In genomic region chr5:123344819-123345426, GRCh38 we compare ENCODE assay signal across 8 cellular contexts.
DNase-seq lines count a peak whose midpoint lies in the region; ATAC-seq and TF ChIP-seq lines count a peak whose summit lies in the region.
"Had no signal": no experiment of that assay in that cellular context is flagged by ENCODE, and none has a peak within 500 bp of the region (broad histone marks: within the 10 kb centered on the region; RNA-seq: fewer than 3 reads in every experiment).

No MANE protein-coding gene starts in this region.

- no peaks in the 10 kb centered on the region for H3K9me3 Mint-ChIP-seq in activated naive CD4-positive, alpha-beta T cell treated with anti-CD3 and anti-CD28 coated beads for 36 hours
- H3K9me3 Mint-ChIP-seq: activated B cell treated with CpG ODN at 0.5 μM for 24 hours had no signal

- no peaks in the 10 kb centered on the region for H3K27me3 Mint-ChIP-seq in activated naive CD4-positive, alpha-beta T cell treated with anti-CD3 and anti-CD28 coated beads for 36 hours (ENCODE audit: low read depth)
- H3K27me3 Mint-ChIP-seq: activated B cell treated with CpG ODN at 0.5 μM for 24 hours had no signal

- H3K79me2 ChIP-seq in MM.1S (ENCODE audit: low read length): no peaks in the 10 kb centered on the region

- no peaks in the 10 kb centered on the region for H3K27me3 ChIP-seq in MM.1S (replicated peaks; ENCODE audit: insufficient read depth, low read length)

- ATAC-seq in HG03196 (IDR thresholded peaks at IDR 0.05; ENCODE audit: unreplicated experiment): no peak

- H3K36me3 ChIP-seq in MM.1S (replicated peaks; ENCODE audit: insufficient read depth, low read length): no peaks in the 10 kb centered on the region

- H3K27ac Mint-ChIP-seq in activated naive CD4-positive, alpha-beta T cell treated with anti-CD3 and anti-CD28 coated beads for 36 hours: no peak overlapping the region
- H3K27ac Mint-ChIP-seq: activated B cell treated with CpG ODN at 0.5 μM for 24 hours had no signal

- no peaks in the 10 kb centered on the region for H3K4me1 Mint-ChIP-seq in activated naive CD4-positive, alpha-beta T cell treated with anti-CD3 and anti-CD28 coated beads for 36 hours (ENCODE audit: low read depth)

- H3K36me3 Mint-ChIP-seq in activated naive CD4-positive, alpha-beta T cell treated with anti-CD3 and anti-CD28 coated beads for 36 hours (ENCODE audit: low read depth): peaks cover 2% of the 10 kb centered on the region

- in situ Hi-C loops in astrocyte of the cerebellum (cut with HindIII; ENCODE audit: low sequenced_read_pairs): no loop called here

- H2AFZ ChIP-seq in MM.1S (ENCODE audit: low read length): no peak overlapping the region

- H3F3A ChIP-seq in MM.1S (ENCODE audit: insufficient read depth, low read length): no peaks in the 10 kb centered on the region

- intact Hi-C loops in activated naive CD4-positive, alpha-beta T cell treated with anti-CD3 and anti-CD28 coated beads for 36 hours (cut with micrococcal nuclease): no loop called here

- TF ChIP-seq CTCF in GM10248 (IDR thresholded peaks at IDR 0.05; ENCODE audit: control extremely low read depth, extremely low read depth, low read depth, missing control alignments) (peak; percentile 48), MM.1S (IDR thresholded peaks at IDR 0.05; ENCODE audit: low read length) (peak; percentile 54), astrocyte of the cerebellum (IDR thresholded peaks at IDR 0.05; ENCODE audit: low read depth, low read length, missing control alignments) (peak; percentile 87)

- H3K4me2 ChIP-seq in MM.1S (ENCODE audit: low read depth, low read length): no peak overlapping the region

- CTCF ChIA-PET in GM10248 (lab: Yijun Ruan, JAX): no interaction called here
- CTCF ChIA-PET in activated naive CD4-positive, alpha-beta T cell treated with anti-CD3 and anti-CD28 coated beads for 36 hours (lab: Charles Lee): no interaction called here

- H3K4me3 ChIP-seq in MM.1S (ENCODE audit: low read length) (no peak overlapping the region), astrocyte of the cerebellum (ENCODE audit: low read depth, low read length) (no peak overlapping the region)

- no peak overlapping the region for H3K27ac ChIP-seq in MM.1S (ENCODE audit: low read length)

- no peaks in the 10 kb centered on the region; the same call in 1 of the 2 replicates for H3K4me1 ChIP-seq in MM.1S (ENCODE audit: low read length)

- H4K20me1 ChIP-seq in MM.1S (ENCODE audit: insufficient read depth, low read length): no peaks in the 10 kb centered on the region

- DNase-seq in GM10248 (ENCODE audit: extremely low spot score) (no peak), MM.1S (peak; percentile 37), astrocyte of the cerebellum (ENCODE audit: low read depth) (peak; percentile 19), kidney tubule cell (ENCODE audit: low spot score) (peak; percentile 37), GM19240 (ENCODE audit: insufficient read length, low spot score) (no peak)
- DNase-seq in activated naive CD4-positive, alpha-beta T cell treated with anti-CD3 and anti-CD28 coated beads for 36 hours: no peak
- DNase-seq: activated B cell treated with CpG ODN at 0.5 μM for 24 hours had no signal

- H3K9me3 ChIP-seq in MM.1S (replicated peaks; ENCODE audit: insufficient read depth, low read length): no peaks in the 10 kb centered on the region

- no peak overlapping the region for H3K4me3 Mint-ChIP-seq in activated naive CD4-positive, alpha-beta T cell treated with anti-CD3 and anti-CD28 coated beads for 36 hours
- H3K4me3 Mint-ChIP-seq: activated B cell treated with CpG ODN at 0.5 μM for 24 hours had no signal

- no peak overlapping the region for H3K9ac ChIP-seq in MM.1S (ENCODE audit: low read length)

- POLR2A ChIA-PET in GM10248 (lab: Yijun Ruan, JAX): no interaction called here

- H3K9me2 ChIP-seq in MM.1S (replicated peaks; ENCODE audit: insufficient read depth, low read length): no peaks in the 10 kb centered on the region

Comparison
In these comparisons a context has a peak if more than half of its experiments do, and no peak if none do; other contexts are left out.
1. DNase-seq: peak in MM.1S (single experiment), astrocyte of the cerebellum (single experiment) and kidney tubule cell (single experiment); none in GM10248 (single experiment), GM19240 (single experiment) and activated naive CD4-positive, alpha-beta T cell treated with anti-CD3 and anti-CD28 coated beads for 36 hours (single experiment).
2. Peak in every context shown above with its lines, with median percentiles within 50 percentile points of each other: CTCF ChIP-seq.